31 cellular contexts compared by ENCODE assay signal in genomic region chr6:63856271-63856670, GRCh38.
"Had no signal": no experiment of that assay in that cellular context is flagged by ENCODE, and none has a peak within 500 bp of the region (broad histone marks: within the 10 kb centered on the region; RNA-seq: fewer than 3 reads in every experiment).

No MANE protein-coding gene starts in this region.

- H3K27ac ChIP-seq: adrenal gland, ascending aorta, breast epithelium, cardiac muscle cell, coronary artery, esophagus muscularis mucosa, foreskin keratinocyte, gastrocnemius medialis, WERI-Rb-1 had no signal

- H3K27me3 ChIP-seq: adrenal gland, ascending aorta, breast epithelium, cardiac muscle cell, dorsolateral prefrontal cortex, esophagus muscularis mucosa, foreskin keratinocyte, gastrocnemius medialis had no signal

- H3K9me3 ChIP-seq: adrenal gland, ascending aorta, breast epithelium, esophagus muscularis mucosa, gastrocnemius medialis had no signal

- H3K4me1 ChIP-seq: ascending aorta, breast epithelium, esophagus muscularis mucosa, foreskin keratinocyte, gastrocnemius medialis had no signal

- ATAC-seq: activated CD4-positive, CD25-positive, alpha-beta regulatory T cell treated with anti-CD3 and anti-CD28 coated beads, Interleukin-2, amount 50 U/mL, for 24 hours; activated CD8-positive, alpha-beta memory T cell treated with anti-CD3 and anti-CD28 coated beads, Interleukin-2, amount 10 ng/mL, durations not matched to agents 7 days and 5 days; activated CD8-positive, alpha-beta T cell treated with anti-CD3 and anti-CD28 coated beads, Interleukin-2, amount 10 ng/mL, durations not matched to agents 7 days and 5 days; activated naive CD8-positive, alpha-beta T cell treated with anti-CD3 and anti-CD28 coated beads, Interleukin-2, amount 50 U/mL, for 24 hours; foreskin keratinocyte; gastrocnemius medialis; T-helper 17 cell had no signal

- DNase-seq: activated B cell treated with CpG ODN at 0.5 μM for 24 hours; activated CD4-positive, alpha-beta memory T cell treated with anti-CD3 and anti-CD28 coated beads for 36 hours; activated CD4-positive, alpha-beta T cell treated with anti-CD3 and anti-CD28 coated beads, Interleukin-2, amount 10 ng/mL, durations not matched to agents 24 days and 14 days; activated CD8-positive, alpha-beta memory T cell treated with anti-CD3 and anti-CD28 coated beads, Interleukin-2, amount 10 ng/mL, durations not matched to agents 7 days and 5 days; activated CD8-positive, alpha-beta memory T cell treated with anti-CD3 and anti-CD28 coated beads, Interleukin-2, amount 50 U/mL, for 4 hours; activated CD8-positive, alpha-beta T cell treated with anti-CD3 and anti-CD28 coated beads, Interleukin-2, amount 10 ng/mL, durations not matched to agents 7 days and 5 days; activated effector memory CD4-positive, alpha-beta T cell treated with anti-CD3 and anti-CD28 coated beads, Interleukin-2, amount 50 U/mL, for 16 hours; activated naive CD4-positive, alpha-beta T cell treated with anti-CD3 and anti-CD28 coated beads for 36 hours; activated naive CD8-positive, alpha-beta T cell treated with anti-CD3 and anti-CD28 coated beads for 36 hours; activated naive CD8-positive, alpha-beta T cell treated with anti-CD3 and anti-CD28 coated beads, Interleukin-2, amount 50 U/mL, for 24 hours; activated T-cell treated with anti-CD3 and anti-CD28 coated beads, Interleukin-2, amount 50 U/mL, for 1 hour; activated T-cell treated with anti-CD3 and anti-CD28 coated beads, Interleukin-2, amount 50 U/mL, for 48 hours; adrenal gland; central memory CD4-positive, alpha-beta T cell; cerebellar nuclear complex; dorsolateral prefrontal cortex; effector memory CD4-positive, alpha-beta T cell; erythroblast; foreskin keratinocyte; gastrocnemius medialis; glutamatergic neuron; T-helper 1 cell; T-helper 17 cell; T1000; WERI-Rb-1 had no signal

- H3K36me3 ChIP-seq: adrenal gland, ascending aorta, breast epithelium, cardiac muscle cell, esophagus muscularis mucosa, gastrocnemius medialis, WERI-Rb-1 had no signal

- H3K4me3 ChIP-seq: adrenal gland, ascending aorta, breast epithelium, cardiac muscle cell, coronary artery, dorsolateral prefrontal cortex, esophagus muscularis mucosa, gastrocnemius medialis had no signal
